Comparison of ENCODE assay signal across 17 cellular contexts in the genomic region with DNA sequence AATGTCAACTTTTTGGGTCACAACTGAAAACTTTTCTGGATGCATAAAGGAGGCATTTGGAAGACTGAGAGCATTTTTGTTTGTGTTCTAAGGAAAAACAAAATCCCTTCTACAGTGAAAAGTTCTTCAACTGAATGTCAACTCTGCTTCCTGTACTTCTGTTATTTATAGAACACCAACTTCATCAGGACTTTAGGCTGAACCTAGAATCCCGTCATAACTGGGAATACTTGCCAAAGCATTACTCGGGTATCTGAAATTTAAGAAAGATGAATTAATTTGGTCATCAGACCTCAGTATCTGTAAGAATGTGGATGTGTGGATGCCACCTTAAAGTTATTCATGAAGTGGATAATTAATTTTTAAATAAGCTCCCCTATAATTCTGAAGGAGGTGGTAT.
DNase-seq lines count a peak whose midpoint lies in the region; ATAC-seq and TF ChIP-seq lines count a peak whose summit lies in the region.
"Had no signal": no experiment of that assay in that cellular context is flagged by ENCODE, and none has a peak within 500 bp of the region (broad histone marks: within the 10 kb centered on the region; RNA-seq: fewer than 3 reads in every experiment).

No MANE protein-coding gene starts in this region.

- no peak overlapping the region for H3K4me3 ChIP-seq in cardiac fibroblast (replicated peaks in 1 of 2; ENCODE audit: low read depth in 2 of 2, low read length in 2 of 2)
- H3K4me3 ChIP-seq in heart left ventricle: no peak overlapping the region
- no peak overlapping the region for H3K4me3 ChIP-seq in stomach
- H3K4me3 ChIP-seq: BLaER1, K562 had no signal

- TF ChIP-seq CTCF in cardiac fibroblast (IDR thresholded peaks at IDR 0.05; ENCODE audit: low read depth, low read length) (no peak), heart left ventricle (IDR thresholded peaks at IDR 0.05) (no peak), stomach (IDR thresholded peaks at IDR 0.05) (no peak), GM10266 (IDR thresholded peaks at IDR 0.05; ENCODE audit: control insufficient read depth, insufficient read depth, low read depth, missing control alignments) (no peak)

- peaks cover 0 to 90% (median 63%) of the 10 kb centered on the region in 9 donors for H3K36me3 ChIP-seq in heart left ventricle
- H3K36me3 ChIP-seq in stomach: peaks cover 11 to 68% (median 59%) of the 10 kb centered on the region in 4 donors
- H3K36me3 ChIP-seq: BLaER1 had no signal

- 10 to 20% (median 12%) methylated on average over 2 of the region's 2 CpGs for WGBS in heart left ventricle, 4 donors
- whole genome bisulfite sequencing in stomach, 5 donors: 45 to 78% (median 66%) methylated on average over 2 of the region's 2 CpGs

- peak; percentile 27 for DNase-seq in HCEC 1CT
- peak; percentile 69 to 83 for DNase-seq in cardiac fibroblast (ENCODE audit: low read depth in 2 of 2)
- no peak for DNase-seq in heart left ventricle
- DNase-seq in stomach: no peak
- no peak for DNase-seq in NCI-H1092 (lab: John Stamatoyannopoulos, UW)
- DNase-seq in GM10266 (ENCODE audit: extremely low spot score): no peak
- DNase-seq: activated T-cell treated with anti-CD3 and anti-CD28 coated beads for 4 hours, DMS 273 treated with DMSO at 0.1 percent for 48 hours, hippocampal formation, left colon, NCI-H1417 treated with DMSO at 0.1 percent for 48 hours, NCI-H226, posterior cingulate gyrus, SHP77 treated with DMSO at 0.1 percent for 48 hours had no signal

- H3K9me3 ChIP-seq in heart left ventricle (no peaks in the 10 kb centered on the region), stomach (no peaks in the 10 kb centered on the region)
- H3K9me3 ChIP-seq: BLaER1 had no signal

- intact Hi-C loops in heart left ventricle (cut with DNase I): loop anchor here in 2 of 10 donors (2.0 to 10.0 kb wide), 3 partner anchors 60 to 73 kb away; a partner anchor contains a TSS
- intact Hi-C loops in stomach (cut with DNase I; ENCODE audit: low total_unique reads): no loop called here

- TF ChIP-seq POLR2A in heart left ventricle (IDR thresholded peaks at IDR 0.05): no peak
- no peak for TF ChIP-seq POLR2A in stomach (IDR thresholded peaks at IDR 0.05)
- no peak for TF ChIP-seq POLR2A in GM18505 (IDR thresholded peaks at IDR 0.05; ENCODE audit: borderline replicate concordance, extremely low read depth, insufficient read depth, insufficient read length)

- H3K27ac ChIP-seq in heart left ventricle (peak overlapping the region in 10 of 12 donors; percentile 38 to 67 (median 57)), stomach (peak overlapping the region in 3 of 5 donors; percentile 7 to 47 (median 40))
- H3K27ac ChIP-seq: BLaER1 had no signal

- TF ChIP-seq EP300 in stomach (IDR thresholded peaks at IDR 0.05): no peak

- ATAC-seq in heart left ventricle (peak in 3 of 4 donors; percentile 57 to 74 (median 61)), GM18505 (IDR thresholded peaks at IDR 0.05; ENCODE audit: unreplicated experiment) (no peak)
- ATAC-seq: K562, left colon had no signal

- H3K27me3 ChIP-seq in heart left ventricle (no peaks in the 10 kb centered on the region), stomach (no peaks in the 10 kb centered on the region)
- H3K27me3 ChIP-seq: BLaER1 had no signal

- H3K4me1 ChIP-seq in heart left ventricle (peaks cover 0 to 47% (median 24%) of the 10 kb centered on the region in 12 donors), stomach (peaks cover 0 to 26% (median 12%) of the 10 kb centered on the region in 4 donors)

Comparison
In these comparisons a context has a peak if more than half of its experiments do, and no peak if none do; other contexts are left out.
1. DNase-seq: peak in HCEC 1CT (single experiment) and cardiac fibroblast (2 of 2); none in heart left ventricle (0 of 5), stomach (single experiment), NCI-H1092 (single experiment) and GM10266 (single experiment).